25 cellular contexts compared by ENCODE assay signal in the genomic region with DNA sequence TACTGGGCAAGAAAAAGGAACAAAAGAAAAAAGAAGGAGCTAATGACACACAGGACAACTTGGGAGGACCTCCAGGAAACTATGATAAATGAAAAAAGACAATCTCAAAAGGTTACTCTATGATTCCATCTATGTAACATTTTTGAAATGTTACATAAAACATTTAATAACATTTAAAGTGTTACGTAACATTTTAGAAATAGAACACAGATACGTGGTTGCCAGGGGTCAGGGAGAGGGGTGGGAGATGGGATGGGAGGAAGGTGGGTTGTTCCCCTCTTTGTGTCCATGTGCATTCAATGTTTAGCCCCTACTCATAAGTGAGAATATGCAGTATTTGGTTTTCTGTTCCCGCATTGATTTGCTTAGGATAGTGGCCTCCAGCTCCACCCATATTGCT.
"Had no signal": no experiment of that assay in that cellular context is flagged by ENCODE, and none has a peak within 500 bp of the region (broad histone marks: within the 10 kb centered on the region; RNA-seq: fewer than 3 reads in every experiment).

No MANE protein-coding gene starts in this region.

- ATAC-seq: activated naive CD4-positive, alpha-beta T cell treated with anti-CD3 and anti-CD28 coated beads, Interleukin-2, amount 50 U/mL, for 72 hours; left colon; natural killer cell treated with Interleukin-12 subunit alpha and Interleukin-12 subunit beta and Interleukin-15 and Interleukin-18, amount 100 ng/mL, for 72 hours had no signal

- H3K9me3 ChIP-seq: body of pancreas, esophagus muscularis mucosa, neutrophil, upper lobe of left lung had no signal

- H3K4me1 ChIP-seq: body of pancreas had no signal

- H3K9me3 Mint-ChIP-seq: activated B cell treated with CpG ODN at 0.5 μM for 24 hours; activated CD4-positive, alpha-beta memory T cell treated with anti-CD3 and anti-CD28 coated beads for 36 hours; activated naive CD4-positive, alpha-beta T cell treated with anti-CD3 and anti-CD28 coated beads, Interleukin-2, amount 50 U/mL, for 72 hours; activated T-helper 1 cell treated with anti-CD3 and anti-CD28 coated beads, Interleukin-12 subunit alpha, Interleukin-12 subunit beta, Interleukin-2, Interleukin-4 antibody, amounts not matched to agents 30 ng/mL and 10 ng/mL and 1 ng/mL, durations not matched to agents 14 hours and 24 hours and 36 hours; central memory CD8-positive, alpha-beta T cell; dendritic cell treated with granulocyte-macrophage colony-stimulating factor and Interleukin-4, amounts not matched to agents 40 ng/mL and 50 ng/mL, for 4 days; mesothelial cell of epicardium; natural killer cell treated with Interleukin-12 subunit alpha and Interleukin-12 subunit beta and Interleukin-15 and Interleukin-18, amount 100 ng/mL, for 72 hours had no signal

- H3K36me3 Mint-ChIP-seq: activated CD4-positive, alpha-beta memory T cell treated with anti-CD3 and anti-CD28 coated beads for 36 hours; activated naive CD4-positive, alpha-beta T cell treated with anti-CD3 and anti-CD28 coated beads, Interleukin-2, amount 50 U/mL, for 72 hours; mesothelial cell of epicardium; natural killer cell treated with Interleukin-12 subunit alpha and Interleukin-12 subunit beta and Interleukin-15 and Interleukin-18, amount 100 ng/mL, for 72 hours had no signal

- DNase-seq: activated B cell treated with CpG ODN at 0.5 μM for 24 hours; activated CD4-positive, alpha-beta memory T cell treated with anti-CD3 and anti-CD28 coated beads for 36 hours; activated CD4-positive, alpha-beta T cell treated with anti-CD3 and anti-CD28 coated beads for 4 hours; activated gamma-delta T cell treated with Interleukin-2 at 50 U/mL for 16 hours; activated T-cell treated with anti-CD3 and anti-CD28 coated beads for 4 hours; effector memory CD4-positive, alpha-beta T cell; left colon; stimulated activated CD4-positive, alpha-beta T cell treated with anti-CD3 and anti-CD28 coated beads, Interleukin-12 subunit alpha, Interleukin-12 subunit beta, amount 100 ng/mL, for 4 hours; stimulated activated CD4-positive, alpha-beta T cell treated with anti-CD3 and anti-CD28 coated beads, Interleukin-1b, Interleukin-23, amount 100 ng/mL, for 48 hours; stimulated activated CD8-positive, alpha-beta memory T cell treated with anti-CD3 and anti-CD28 coated beads, Interleukin-4, amount 100 ng/mL, for 48 hours; stimulated activated naive CD4-positive, alpha-beta T cell treated with Interleukin-2 at 50 U/mL for 16 hours; T-helper 1 cell; T-helper 9 cell; upper lobe of left lung had no signal

- H3K27ac Mint-ChIP-seq: activated B cell treated with CpG ODN at 0.5 μM for 24 hours; activated CD4-positive, alpha-beta memory T cell treated with anti-CD3 and anti-CD28 coated beads for 36 hours; activated naive CD4-positive, alpha-beta T cell treated with anti-CD3 and anti-CD28 coated beads, Interleukin-2, amount 50 U/mL, for 72 hours; activated T-helper 1 cell treated with anti-CD3 and anti-CD28 coated beads, Interleukin-12 subunit alpha, Interleukin-12 subunit beta, Interleukin-2, Interleukin-4 antibody, amounts not matched to agents 30 ng/mL and 10 ng/mL and 1 ng/mL, durations not matched to agents 14 hours and 24 hours and 36 hours; dendritic cell treated with granulocyte-macrophage colony-stimulating factor and Interleukin-4, amounts not matched to agents 40 ng/mL and 50 ng/mL, for 4 days; mesothelial cell of epicardium; natural killer cell treated with Interleukin-12 subunit alpha and Interleukin-12 subunit beta and Interleukin-15 and Interleukin-18, amount 100 ng/mL, for 72 hours had no signal

- H3K4me2 ChIP-seq: hepatocyte had no signal

- H3K4me3 Mint-ChIP-seq: activated B cell treated with CpG ODN at 0.5 μM for 24 hours; activated CD4-positive, alpha-beta memory T cell treated with anti-CD3 and anti-CD28 coated beads for 36 hours; activated T-helper 1 cell treated with anti-CD3 and anti-CD28 coated beads, Interleukin-12 subunit alpha, Interleukin-12 subunit beta, Interleukin-2, Interleukin-4 antibody, amounts not matched to agents 30 ng/mL and 10 ng/mL and 1 ng/mL, durations not matched to agents 14 hours and 24 hours and 36 hours; central memory CD8-positive, alpha-beta T cell; dendritic cell treated with granulocyte-macrophage colony-stimulating factor and Interleukin-4, amounts not matched to agents 40 ng/mL and 50 ng/mL, for 4 days; mesothelial cell of epicardium; natural killer cell treated with Interleukin-12 subunit alpha and Interleukin-12 subunit beta and Interleukin-15 and Interleukin-18, amount 100 ng/mL, for 72 hours had no signal

- H3K79me2 ChIP-seq: hepatocyte had no signal

- H3K4me1 Mint-ChIP-seq: activated B cell treated with CpG ODN at 0.5 μM for 24 hours had no signal

- H3K36me3 ChIP-seq: esophagus muscularis mucosa, neutrophil, upper lobe of left lung had no signal

- H3K27me3 ChIP-seq: body of pancreas, hepatocyte, upper lobe of left lung had no signal

- H2AFZ ChIP-seq: hepatocyte had no signal

- H3K27ac ChIP-seq: body of pancreas, hepatocyte, neutrophil, upper lobe of left lung had no signal

- H3K4me3 ChIP-seq: body of pancreas, esophagus muscularis mucosa, hepatocyte, lung, upper lobe of left lung had no signal
